In the genomic region with DNA sequence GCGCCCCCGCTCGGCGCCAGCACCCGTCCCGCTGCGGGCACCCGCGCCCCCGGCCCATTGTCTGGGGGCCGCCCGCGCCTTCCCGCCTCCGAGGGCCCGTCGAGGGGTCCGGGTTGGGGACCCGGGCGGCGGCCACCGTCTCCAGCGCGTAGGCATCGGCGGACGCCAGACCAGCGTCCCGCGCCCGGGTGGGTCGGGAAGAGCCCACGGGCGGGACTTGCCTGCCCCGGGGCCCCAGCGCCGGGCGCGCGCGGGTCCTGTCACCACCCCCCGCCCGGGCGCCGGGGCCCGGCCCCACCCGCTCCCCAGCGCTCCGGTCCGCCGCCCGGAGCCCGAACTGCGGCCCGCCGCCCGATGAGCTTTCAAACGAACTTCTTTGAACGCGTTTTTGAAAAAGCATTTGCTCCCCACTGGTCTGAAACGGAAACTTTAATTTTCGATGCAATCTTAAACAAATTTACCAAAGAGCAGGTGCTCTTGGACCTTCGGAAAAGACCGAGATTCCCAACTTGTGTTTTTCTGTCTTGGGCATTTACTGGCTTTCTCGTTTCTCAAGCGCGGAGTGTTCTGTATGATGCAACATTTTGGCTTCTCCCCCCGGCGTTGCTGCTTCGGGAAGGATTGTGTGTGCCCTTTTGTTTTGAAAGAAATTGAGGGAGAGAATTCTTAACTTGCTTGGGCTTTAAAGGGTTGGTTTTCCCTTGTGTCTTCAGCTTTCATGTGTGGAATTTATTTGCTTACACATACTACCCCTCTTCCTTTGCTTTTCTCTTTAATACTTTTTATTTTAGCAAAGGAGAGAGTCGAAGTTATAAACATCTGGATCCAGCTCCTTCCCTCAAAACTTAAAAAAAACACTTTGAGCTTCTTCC, we compare ENCODE assay signal across 1 cellular context.
TF ChIP-seq lines count a peak whose summit lies in the region.

No MANE protein-coding gene starts in this region.

TF ChIP-seq in K562, 482 proteins besides CTCF, POLR2A, EP300 and RAD21 (continued from another document and continues in another):
- TF ChIP-seq, protein P1, sequence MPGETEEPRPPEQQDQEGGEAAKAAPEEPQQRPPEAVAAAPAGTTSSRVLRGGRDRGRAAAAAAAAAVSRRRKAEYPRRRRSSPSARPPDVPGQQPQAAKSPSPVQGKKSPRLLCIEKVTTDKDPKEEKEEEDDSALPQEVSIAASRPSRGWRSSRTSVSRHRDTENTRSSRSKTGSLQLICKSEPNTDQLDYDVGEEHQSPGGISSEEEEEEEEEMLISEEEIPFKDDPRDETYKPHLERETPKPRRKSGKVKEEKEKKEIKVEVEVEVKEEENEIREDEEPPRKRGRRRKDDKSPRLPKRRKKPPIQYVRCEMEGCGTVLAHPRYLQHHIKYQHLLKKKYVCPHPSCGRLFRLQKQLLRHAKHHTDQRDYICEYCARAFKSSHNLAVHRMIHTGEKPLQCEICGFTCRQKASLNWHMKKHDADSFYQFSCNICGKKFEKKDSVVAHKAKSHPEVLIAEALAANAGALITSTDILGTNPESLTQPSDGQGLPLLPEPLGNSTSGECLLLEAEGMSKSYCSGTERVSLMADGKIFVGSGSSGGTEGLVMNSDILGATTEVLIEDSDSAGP (CRISPR knock-in tag; IDR thresholded peaks at IDR 0.05) = no peak
- no peak for TF ChIP-seq TCF7L2 (IDR thresholded peaks at IDR 0.05; ENCODE audit: low read depth, low read length)
- no peak for TF ChIP-seq ESRRB (CRISPR knock-in tag; IDR thresholded peaks at IDR 0.05; ENCODE audit: borderline replicate concordance)
- TF ChIP-seq, protein P2, sequence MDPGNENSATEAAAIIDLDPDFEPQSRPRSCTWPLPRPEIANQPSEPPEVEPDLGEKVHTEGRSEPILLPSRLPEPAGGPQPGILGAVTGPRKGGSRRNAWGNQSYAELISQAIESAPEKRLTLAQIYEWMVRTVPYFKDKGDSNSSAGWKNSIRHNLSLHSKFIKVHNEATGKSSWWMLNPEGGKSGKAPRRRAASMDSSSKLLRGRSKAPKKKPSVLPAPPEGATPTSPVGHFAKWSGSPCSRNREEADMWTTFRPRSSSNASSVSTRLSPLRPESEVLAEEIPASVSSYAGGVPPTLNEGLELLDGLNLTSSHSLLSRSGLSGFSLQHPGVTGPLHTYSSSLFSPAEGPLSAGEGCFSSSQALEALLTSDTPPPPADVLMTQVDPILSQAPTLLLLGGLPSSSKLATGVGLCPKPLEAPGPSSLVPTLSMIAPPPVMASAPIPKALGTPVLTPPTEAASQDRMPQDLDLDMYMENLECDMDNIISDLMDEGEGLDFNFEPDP (CRISPR knock-in tag; IDR thresholded peaks at IDR 0.05) = no peak
- TF ChIP-seq XRCC4 (IDR thresholded peaks at IDR 0.05; ENCODE audit: extremely low read depth, insufficient read depth, insufficient read length) = no peak
- no peak for TF ChIP-seq YY1 (IDR thresholded peaks at IDR 0.05; ENCODE audit: borderline replicate concordance in 1 of 3, control insufficient read depth in 1 of 3, extremely low read depth in 1 of 3, insufficient read depth in 3 of 3, insufficient read length in 1 of 3, insufficient replicate concordance in 2 of 3, low read depth in 1 of 3, low read length in 2 of 3)
- no peak for TF ChIP-seq MCM5 (IDR thresholded peaks at IDR 0.05; ENCODE audit: low read depth)
- no peak for TF ChIP-seq ZNF57 (CRISPR knock-in tag; IDR thresholded peaks at IDR 0.05)
- TF ChIP-seq SNRNP70 (optimal IDR thresholded peaks at IDR 0.05; ENCODE audit: low read depth, low read length) = no peak
- no peak for TF ChIP-seq ZBTB26 (CRISPR knock-in tag; IDR thresholded peaks at IDR 0.05)
- TF ChIP-seq IRF1 (CRISPR knock-in tag; IDR thresholded peaks at IDR 0.05; ENCODE audit: borderline replicate concordance) = no peak
- TF ChIP-seq GABPB1 (CRISPR knock-in tag; IDR thresholded peaks at IDR 0.05) = no peak
- TF ChIP-seq TEAD2 (tag; IDR thresholded peaks at IDR 0.05) = no peak
- TF ChIP-seq CEBPZ (IDR thresholded peaks at IDR 0.05; ENCODE audit: borderline replicate concordance, low read depth, low read length) = no peak
- no peak for TF ChIP-seq ESRRA (IDR thresholded peaks at IDR 0.05; ENCODE audit: borderline replicate concordance, low read depth)
- TF ChIP-seq POLR2B (IDR thresholded peaks at IDR 0.05; ENCODE audit: low read depth, partially characterized antibody) = no peak
- no peak for TF ChIP-seq NCOA2 (IDR thresholded peaks at IDR 0.05; ENCODE audit: partially characterized antibody in 2 of 2)
- TF ChIP-seq ZZZ3 (IDR thresholded peaks at IDR 0.05) = no peak
- no peak for TF ChIP-seq OTX1 (CRISPR knock-in tag; IDR thresholded peaks at IDR 0.05)
- no peak for TF ChIP-seq POLR3A (IDR thresholded peaks at IDR 0.05; ENCODE audit: borderline replicate concordance, extremely low read depth, insufficient read depth, insufficient read length)
- TF ChIP-seq, protein P3, sequence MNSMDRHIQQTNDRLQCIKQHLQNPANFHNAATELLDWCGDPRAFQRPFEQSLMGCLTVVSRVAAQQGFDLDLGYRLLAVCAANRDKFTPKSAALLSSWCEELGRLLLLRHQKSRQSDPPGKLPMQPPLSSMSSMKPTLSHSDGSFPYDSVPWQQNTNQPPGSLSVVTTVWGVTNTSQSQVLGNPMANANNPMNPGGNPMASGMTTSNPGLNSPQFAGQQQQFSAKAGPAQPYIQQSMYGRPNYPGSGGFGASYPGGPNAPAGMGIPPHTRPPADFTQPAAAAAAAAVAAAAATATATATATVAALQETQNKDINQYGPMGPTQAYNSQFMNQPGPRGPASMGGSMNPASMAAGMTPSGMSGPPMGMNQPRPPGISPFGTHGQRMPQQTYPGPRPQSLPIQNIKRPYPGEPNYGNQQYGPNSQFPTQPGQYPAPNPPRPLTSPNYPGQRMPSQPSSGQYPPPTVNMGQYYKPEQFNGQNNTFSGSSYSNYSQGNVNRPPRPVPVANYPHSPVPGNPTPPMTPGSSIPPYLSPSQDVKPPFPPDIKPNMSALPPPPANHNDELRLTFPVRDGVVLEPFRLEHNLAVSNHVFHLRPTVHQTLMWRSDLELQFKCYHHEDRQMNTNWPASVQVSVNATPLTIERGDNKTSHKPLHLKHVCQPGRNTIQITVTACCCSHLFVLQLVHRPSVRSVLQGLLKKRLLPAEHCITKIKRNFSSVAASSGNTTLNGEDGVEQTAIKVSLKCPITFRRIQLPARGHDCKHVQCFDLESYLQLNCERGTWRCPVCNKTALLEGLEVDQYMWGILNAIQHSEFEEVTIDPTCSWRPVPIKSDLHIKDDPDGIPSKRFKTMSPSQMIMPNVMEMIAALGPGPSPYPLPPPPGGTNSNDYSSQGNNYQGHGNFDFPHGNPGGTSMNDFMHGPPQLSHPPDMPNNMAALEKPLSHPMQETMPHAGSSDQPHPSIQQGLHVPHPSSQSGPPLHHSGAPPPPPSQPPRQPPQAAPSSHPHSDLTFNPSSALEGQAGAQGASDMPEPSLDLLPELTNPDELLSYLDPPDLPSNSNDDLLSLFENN (IDR thresholded peaks at IDR 0.05; ENCODE audit: low read depth in 2 of 2, low read length in 2 of 2) = no peak
- no peak for TF ChIP-seq SREBF2 (CRISPR knock-in tag; IDR thresholded peaks at IDR 0.05)
- no peak for TF ChIP-seq MEF2D (tag; conservative IDR thresholded peaks at IDR 0.05; ENCODE audit: low read depth)
- TF ChIP-seq TOE1 (IDR thresholded peaks at IDR 0.05; ENCODE audit: borderline replicate concordance) = peak; percentile 33; the same call in 1 of the 2 replicates
- no peak for TF ChIP-seq TOE1 (CRISPR knock-in tag; IDR thresholded peaks at IDR 0.05; ENCODE audit: borderline replicate concordance, low read depth)
- TF ChIP-seq JUND (IDR thresholded peaks at IDR 0.05; ENCODE audit: borderline replicate concordance, low read depth, low read length) = peak; percentile 60; the same call in 1 of the 2 replicates
- TF ChIP-seq JUND (tag; IDR thresholded peaks at IDR 0.05; ENCODE audit: borderline replicate concordance, low read depth, low read length) = 0 out of 3 replicates have a peak, but pooled peaks have one; percentile 9
- no peak for TF ChIP-seq ARID3A (IDR thresholded peaks at IDR 0.05; ENCODE audit: borderline replicate concordance, low read depth, low read length)
- no peak for TF ChIP-seq NR2C2 (CRISPR knock-in tag; IDR thresholded peaks at IDR 0.05)
- TF ChIP-seq NR2C2 (tag; IDR thresholded peaks at IDR 0.05) = 0 out of 2 replicates have a peak, but pooled peaks have one; percentile 22
- TF ChIP-seq, protein P4, sequence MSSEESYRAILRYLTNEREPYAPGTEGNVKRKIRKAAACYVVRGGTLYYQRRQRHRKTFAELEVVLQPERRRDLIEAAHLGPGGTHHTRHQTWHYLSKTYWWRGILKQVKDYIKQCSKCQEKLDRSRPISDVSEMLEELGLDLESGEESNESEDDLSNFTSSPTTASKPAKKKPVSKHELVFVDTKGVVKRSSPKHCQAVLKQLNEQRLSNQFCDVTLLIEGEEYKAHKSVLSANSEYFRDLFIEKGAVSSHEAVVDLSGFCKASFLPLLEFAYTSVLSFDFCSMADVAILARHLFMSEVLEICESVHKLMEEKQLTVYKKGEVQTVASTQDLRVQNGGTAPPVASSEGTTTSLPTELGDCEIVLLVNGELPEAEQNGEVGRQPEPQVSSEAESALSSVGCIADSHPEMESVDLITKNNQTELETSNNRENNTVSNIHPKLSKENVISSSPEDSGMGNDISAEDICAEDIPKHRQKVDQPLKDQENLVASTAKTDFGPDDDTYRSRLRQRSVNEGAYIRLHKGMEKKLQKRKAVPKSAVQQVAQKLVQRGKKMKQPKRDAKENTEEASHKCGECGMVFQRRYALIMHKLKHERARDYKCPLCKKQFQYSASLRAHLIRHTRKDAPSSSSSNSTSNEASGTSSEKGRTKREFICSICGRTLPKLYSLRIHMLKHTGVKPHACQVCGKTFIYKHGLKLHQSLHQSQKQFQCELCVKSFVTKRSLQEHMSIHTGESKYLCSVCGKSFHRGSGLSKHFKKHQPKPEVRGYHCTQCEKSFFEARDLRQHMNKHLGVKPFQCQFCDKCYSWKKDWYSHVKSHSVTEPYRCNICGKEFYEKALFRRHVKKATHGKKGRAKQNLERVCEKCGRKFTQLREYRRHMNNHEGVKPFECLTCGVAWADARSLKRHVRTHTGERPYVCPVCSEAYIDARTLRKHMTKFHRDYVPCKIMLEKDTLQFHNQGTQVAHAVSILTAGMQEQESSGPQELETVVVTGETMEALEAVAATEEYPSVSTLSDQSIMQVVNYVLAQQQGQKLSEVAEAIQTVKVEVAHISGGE (CRISPR knock-in tag; IDR thresholded peaks at IDR 0.05) = no peak; a peak in 1 of 6 replicates
